Comparison of ENCODE assay signal across 27 cellular contexts in the genomic region with DNA sequence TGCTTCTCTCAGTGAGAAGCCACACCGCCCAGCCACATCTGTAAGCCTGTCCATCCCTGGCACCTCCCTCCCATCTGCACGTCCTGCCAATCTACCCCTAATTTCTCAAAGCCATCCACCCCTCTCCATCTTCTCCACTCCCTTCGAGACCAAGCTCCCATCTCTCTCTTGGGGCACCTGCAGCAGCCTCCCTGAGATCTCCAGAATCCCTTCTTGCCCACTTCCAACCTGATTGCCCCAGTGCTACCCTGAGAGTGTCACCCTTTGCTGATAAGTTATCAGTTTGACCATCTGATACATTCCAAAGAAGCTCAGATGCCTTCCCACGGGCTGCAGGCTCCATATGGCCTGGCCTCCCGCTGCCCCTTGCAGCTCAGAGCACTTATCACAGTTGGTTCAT.
"Had no signal": no experiment of that assay in that cellular context is flagged by ENCODE, and none has a peak within 500 bp of the region (broad histone marks: within the 10 kb centered on the region; RNA-seq: fewer than 3 reads in every experiment).

No MANE protein-coding gene starts in this region.

- H3K27ac Mint-ChIP-seq: activated CD4-positive, alpha-beta memory T cell treated with anti-CD3 and anti-CD28 coated beads for 36 hours; activated CD4-positive, alpha-beta T cell treated with anti-CD3 and anti-CD28 coated beads for 36 hours; activated CD4-positive, alpha-beta T cell treated with anti-CD3 and anti-CD28 coated beads, Interleukin-2, amount 10 ng/mL, durations not matched to agents 24 days and 14 days; activated CD8-positive, alpha-beta T cell treated with anti-CD3 and anti-CD28 coated beads, Interleukin-2, amount 10 ng/mL, durations not matched to agents 7 days and 5 days; activated naive CD4-positive, alpha-beta T cell treated with anti-CD3 and anti-CD28 coated beads for 36 hours; activated naive CD4-positive, alpha-beta T cell treated with anti-CD3 and anti-CD28 coated beads, Interleukin-2, amount 50 U/mL, for 24 hours; activated naive CD8-positive, alpha-beta T cell treated with anti-CD3 and anti-CD28 coated beads for 36 hours; activated naive CD8-positive, alpha-beta T cell treated with anti-CD3 and anti-CD28 coated beads, Interleukin-2, amount 50 U/mL, for 24 hours; activated T-helper 1 cell treated with anti-CD3 and anti-CD28 coated beads, Interleukin-12 subunit alpha, Interleukin-12 subunit beta, Interleukin-2, Interleukin-4 antibody, amounts not matched to agents 30 ng/mL and 10 ng/mL and 1 ng/mL, durations not matched to agents 14 hours and 24 hours and 36 hours; activated T-helper 2 cell treated with anti-CD3 and anti-CD28 coated beads, Interferon-gamma antibody, Interleukin-2, Interleukin-4, amounts not matched to agents 10 μg/mL and 5 μg/mL and 100 μg/mL, durations not matched to agents 14 hours and 24 hours and 36 hours had no signal

- H3K36me3 ChIP-seq: adrenal gland, esophagus muscularis mucosa, gastrocnemius medialis, heart left ventricle had no signal

- ATAC-seq: activated CD4-positive, alpha-beta T cell treated with anti-CD3 and anti-CD28 coated beads for 36 hours; activated CD8-positive, alpha-beta T cell treated with anti-CD3 and anti-CD28 coated beads, Interleukin-2, amount 10 ng/mL, durations not matched to agents 7 days and 5 days; activated naive CD8-positive, alpha-beta T cell treated with anti-CD3 and anti-CD28 coated beads, Interleukin-2, amount 50 U/mL, for 24 hours; body of pancreas; foreskin keratinocyte; gastrocnemius medialis; heart left ventricle had no signal

- H3K4me3 Mint-ChIP-seq: activated CD4-positive, alpha-beta memory T cell treated with anti-CD3 and anti-CD28 coated beads for 36 hours; activated CD4-positive, alpha-beta T cell treated with anti-CD3 and anti-CD28 coated beads for 36 hours; activated CD4-positive, alpha-beta T cell treated with anti-CD3 and anti-CD28 coated beads, Interleukin-2, amount 10 ng/mL, durations not matched to agents 24 days and 14 days; activated CD8-positive, alpha-beta T cell treated with anti-CD3 and anti-CD28 coated beads, Interleukin-2, amount 10 ng/mL, durations not matched to agents 7 days and 5 days; activated naive CD4-positive, alpha-beta T cell treated with anti-CD3 and anti-CD28 coated beads for 36 hours; activated naive CD4-positive, alpha-beta T cell treated with anti-CD3 and anti-CD28 coated beads, Interleukin-2, amount 50 U/mL, for 24 hours; activated naive CD8-positive, alpha-beta T cell treated with anti-CD3 and anti-CD28 coated beads for 36 hours; activated naive CD8-positive, alpha-beta T cell treated with anti-CD3 and anti-CD28 coated beads, Interleukin-2, amount 50 U/mL, for 24 hours; activated T-helper 1 cell treated with anti-CD3 and anti-CD28 coated beads, Interleukin-12 subunit alpha, Interleukin-12 subunit beta, Interleukin-2, Interleukin-4 antibody, amounts not matched to agents 30 ng/mL and 10 ng/mL and 1 ng/mL, durations not matched to agents 14 hours and 24 hours and 36 hours had no signal

- H3K4me1 ChIP-seq: adrenal gland, body of pancreas, gastrocnemius medialis had no signal

- H3K9me3 Mint-ChIP-seq: activated CD4-positive, alpha-beta T cell treated with anti-CD3 and anti-CD28 coated beads, Interleukin-2, amount 10 ng/mL, durations not matched to agents 24 days and 14 days; activated naive CD4-positive, alpha-beta T cell treated with anti-CD3 and anti-CD28 coated beads, Interleukin-2, amount 50 U/mL, for 24 hours; activated naive CD8-positive, alpha-beta T cell treated with anti-CD3 and anti-CD28 coated beads, Interleukin-2, amount 50 U/mL, for 24 hours; activated T-helper 1 cell treated with anti-CD3 and anti-CD28 coated beads, Interleukin-12 subunit alpha, Interleukin-12 subunit beta, Interleukin-2, Interleukin-4 antibody, amounts not matched to agents 30 ng/mL and 10 ng/mL and 1 ng/mL, durations not matched to agents 14 hours and 24 hours and 36 hours; activated T-helper 2 cell treated with anti-CD3 and anti-CD28 coated beads, Interferon-gamma antibody, Interleukin-2, Interleukin-4, amounts not matched to agents 10 μg/mL and 5 μg/mL and 100 μg/mL, durations not matched to agents 14 hours and 24 hours and 36 hours had no signal

- H3K4me3 ChIP-seq: adrenal gland, body of pancreas, esophagus muscularis mucosa, gastrocnemius medialis, heart left ventricle had no signal

- H3K27ac ChIP-seq: adrenal gland, body of pancreas, esophagus muscularis mucosa, foreskin keratinocyte, gastrocnemius medialis, heart left ventricle had no signal

- DNase-seq: activated CD4-positive, alpha-beta memory T cell treated with anti-CD3 and anti-CD28 coated beads for 36 hours; activated CD4-positive, alpha-beta T cell treated with anti-CD3 and anti-CD28 coated beads for 36 hours; activated CD4-positive, alpha-beta T cell treated with anti-CD3 and anti-CD28 coated beads, Interleukin-2, amount 10 ng/mL, durations not matched to agents 24 days and 14 days; activated CD4-positive, CD25-positive, alpha-beta regulatory T cell; activated CD4-positive, CD25-positive, alpha-beta regulatory T cell treated with anti-CD3 and anti-CD28 coated beads, Interleukin-2, amount 50 U/mL, for 72 hours; activated CD8-positive, alpha-beta T cell treated with anti-CD3 and anti-CD28 coated beads, Interleukin-2, amount 10 ng/mL, durations not matched to agents 7 days and 5 days; activated effector memory CD4-positive, alpha-beta T cell treated with anti-CD3 and anti-CD28 coated beads, Interleukin-2, amount 50 U/mL, for 16 hours; activated naive CD4-positive, alpha-beta T cell treated with anti-CD3 and anti-CD28 coated beads for 36 hours; activated naive CD8-positive, alpha-beta T cell treated with anti-CD3 and anti-CD28 coated beads for 36 hours; activated naive CD8-positive, alpha-beta T cell treated with anti-CD3 and anti-CD28 coated beads, Interleukin-2, amount 50 U/mL, for 24 hours; amygdala; aorta; body of pancreas; caudate nucleus; cortex of kidney; dermis blood vessel endothelial cell; effector CD8-positive, alpha-beta T cell; foreskin keratinocyte; gastrocnemius medialis; glutamatergic neuron; heart left ventricle; T-helper 2 cell had no signal

- H3K9me3 ChIP-seq: adrenal gland, body of pancreas, esophagus muscularis mucosa, gastrocnemius medialis, heart left ventricle had no signal

- H3K27me3 Mint-ChIP-seq: activated CD4-positive, alpha-beta memory T cell treated with anti-CD3 and anti-CD28 coated beads for 36 hours; activated CD4-positive, alpha-beta T cell treated with anti-CD3 and anti-CD28 coated beads for 36 hours; activated naive CD4-positive, alpha-beta T cell treated with anti-CD3 and anti-CD28 coated beads, Interleukin-2, amount 50 U/mL, for 24 hours; activated naive CD8-positive, alpha-beta T cell treated with anti-CD3 and anti-CD28 coated beads for 36 hours had no signal

- H3K36me3 Mint-ChIP-seq: activated CD4-positive, alpha-beta memory T cell treated with anti-CD3 and anti-CD28 coated beads for 36 hours; activated naive CD4-positive, alpha-beta T cell treated with anti-CD3 and anti-CD28 coated beads, Interleukin-2, amount 50 U/mL, for 24 hours; activated naive CD8-positive, alpha-beta T cell treated with anti-CD3 and anti-CD28 coated beads for 36 hours had no signal

- H3K27me3 ChIP-seq: adrenal gland, body of pancreas, esophagus muscularis mucosa, foreskin keratinocyte, gastrocnemius medialis, heart left ventricle had no signal
